33 cellular contexts compared by ENCODE assay signal in genomic region chr6:44530910-44531234, GRCh38.
"Had no signal": no experiment of that assay in that cellular context is flagged by ENCODE, and none has a peak within 500 bp of the region (broad histone marks: within the 10 kb centered on the region; RNA-seq: fewer than 3 reads in every experiment).

No MANE protein-coding gene starts in this region.

- H3K9me3 Mint-ChIP-seq: activated B cell treated with CpG ODN at 0.5 μM for 24 hours; activated CD4-positive, alpha-beta memory T cell treated with anti-CD3 and anti-CD28 coated beads for 36 hours; activated CD4-positive, alpha-beta T cell treated with anti-CD3 and anti-CD28 coated beads, Interleukin-2, amount 10 ng/mL, durations not matched to agents 24 days and 14 days; activated CD8-positive, alpha-beta T cell treated with anti-CD3 and anti-CD28 coated beads for 36 hours; activated naive CD4-positive, alpha-beta T cell treated with anti-CD3 and anti-CD28 coated beads for 36 hours; activated naive CD4-positive, alpha-beta T cell treated with anti-CD3 and anti-CD28 coated beads, Interleukin-2, amount 50 U/mL, for 72 hours; activated naive CD8-positive, alpha-beta T cell treated with anti-CD3 and anti-CD28 coated beads for 36 hours; activated T-cell treated with anti-CD3 and anti-CD28 coated beads, Interleukin-2, amount 50 U/mL, for 4 hours; activated T-cell treated with anti-CD3 and anti-CD28 coated beads, Interleukin-2, amount 50 U/mL, for 72 hours; activated T-helper 1 cell treated with anti-CD3 and anti-CD28 coated beads, Interleukin-12 subunit alpha, Interleukin-12 subunit beta, Interleukin-2, Interleukin-4 antibody, amounts not matched to agents 30 ng/mL and 10 ng/mL and 1 ng/mL, durations not matched to agents 14 hours and 24 hours and 36 hours; activated T-helper 17 cell treated with anti-CD3 and anti-CD28 coated beads, Interleukin-2, amount 50 U/mL, for 72 hours; central memory CD8-positive, alpha-beta T cell; T-helper 1 cell treated with Interleukin-12 subunit alpha and Interleukin-12 subunit beta and Interleukin-4 antibody, amounts not matched to agents 30 μg/mL and 1 μg/mL, for 36 hours; T-helper 2 cell treated with Interferon-gamma antibody and Interleukin-4, amounts not matched to agents 5 μg/mL and 100 μg/mL, for 36 hours had no signal

- H3K4me3 Mint-ChIP-seq: activated B cell treated with CpG ODN at 0.5 μM for 24 hours; activated CD4-positive, alpha-beta memory T cell treated with anti-CD3 and anti-CD28 coated beads for 36 hours; activated CD4-positive, alpha-beta T cell treated with anti-CD3 and anti-CD28 coated beads, Interleukin-2, amount 10 ng/mL, durations not matched to agents 24 days and 14 days; activated CD8-positive, alpha-beta T cell treated with anti-CD3 and anti-CD28 coated beads for 36 hours; activated naive CD4-positive, alpha-beta T cell treated with anti-CD3 and anti-CD28 coated beads for 36 hours; activated naive CD8-positive, alpha-beta T cell treated with anti-CD3 and anti-CD28 coated beads for 36 hours; activated T-cell treated with anti-CD3 and anti-CD28 coated beads, Interleukin-2, amount 50 U/mL, for 4 hours; activated T-cell treated with anti-CD3 and anti-CD28 coated beads, Interleukin-2, amount 50 U/mL, for 72 hours; activated T-helper 1 cell treated with anti-CD3 and anti-CD28 coated beads, Interleukin-12 subunit alpha, Interleukin-12 subunit beta, Interleukin-2, Interleukin-4 antibody, amounts not matched to agents 30 ng/mL and 10 ng/mL and 1 ng/mL, durations not matched to agents 14 hours and 24 hours and 36 hours; activated T-helper 17 cell treated with anti-CD3 and anti-CD28 coated beads, Interleukin-2, amount 50 U/mL, for 72 hours; brain; central memory CD8-positive, alpha-beta T cell; T-helper 1 cell treated with Interleukin-12 subunit alpha and Interleukin-12 subunit beta and Interleukin-4 antibody, amounts not matched to agents 30 μg/mL and 1 μg/mL, for 36 hours; T-helper 2 cell treated with Interferon-gamma antibody and Interleukin-4, amounts not matched to agents 5 μg/mL and 100 μg/mL, for 36 hours had no signal

- H3K9me3 ChIP-seq: ascending aorta had no signal

- H3K4me3 ChIP-seq: ascending aorta, cardiac muscle cell had no signal

- H3K36me3 ChIP-seq: ascending aorta, cardiac muscle cell had no signal

- H3K36me3 Mint-ChIP-seq: activated CD4-positive, alpha-beta memory T cell treated with anti-CD3 and anti-CD28 coated beads for 36 hours; activated naive CD4-positive, alpha-beta T cell treated with anti-CD3 and anti-CD28 coated beads, Interleukin-2, amount 50 U/mL, for 72 hours; activated naive CD8-positive, alpha-beta T cell treated with anti-CD3 and anti-CD28 coated beads for 36 hours; brain had no signal

- H3K27me3 Mint-ChIP-seq: activated CD4-positive, alpha-beta T cell treated with anti-CD3 and anti-CD28 coated beads, Interleukin-2, amount 10 ng/mL, durations not matched to agents 24 days and 14 days had no signal

- H3K4me1 ChIP-seq: ascending aorta had no signal

- DNase-seq: activated B cell treated with CpG ODN at 0.5 μM for 24 hours; activated CD4-positive, alpha-beta memory T cell treated with anti-CD3 and anti-CD28 coated beads for 36 hours; activated CD4-positive, alpha-beta T cell treated with anti-CD3 and anti-CD28 coated beads for 4 hours; activated CD4-positive, alpha-beta T cell treated with anti-CD3 and anti-CD28 coated beads, Interleukin-2, amount 10 ng/mL, durations not matched to agents 24 days and 14 days; activated CD4-positive, CD25-positive, alpha-beta regulatory T cell treated with anti-CD3 and anti-CD28 coated beads, Interleukin-2, amount 50 U/mL, for 72 hours; activated CD8-positive, alpha-beta memory T cell treated with anti-CD3 and anti-CD28 coated beads, Interleukin-2, amount 50 U/mL, for 4 hours; activated CD8-positive, alpha-beta T cell treated with anti-CD3 and anti-CD28 coated beads for 36 hours; activated effector memory CD4-positive, alpha-beta T cell treated with anti-CD3 and anti-CD28 coated beads, Interleukin-2, amount 50 U/mL, for 16 hours; activated gamma-delta T cell treated with Interleukin-2 at 50 U/mL for 16 hours; activated naive CD4-positive, alpha-beta T cell; activated naive CD4-positive, alpha-beta T cell treated with anti-CD3 and anti-CD28 coated beads for 36 hours; activated naive CD4-positive, alpha-beta T cell treated with anti-CD3 and anti-CD28 coated beads, Interleukin-2, amount 50 U/mL, for 16 hours; activated naive CD8-positive, alpha-beta T cell treated with anti-CD3 and anti-CD28 coated beads for 36 hours; activated T-cell treated with anti-CD3 and anti-CD28 coated beads for 4 hours; activated T-cell treated with anti-CD3 and anti-CD28 coated beads, Interleukin-2, amount 50 U/mL, for 1 hour; activated T-cell treated with anti-CD3 and anti-CD28 coated beads, Interleukin-2, amount 50 U/mL, for 4 hours; activated T-cell treated with anti-CD3 and anti-CD28 coated beads, Interleukin-2, amount 50 U/mL, for 72 hours; cerebellar nuclear complex; T-helper 1 cell; T-helper 2 cell; T-helper 9 cell had no signal

- H3K27me3 ChIP-seq: ascending aorta, cardiac muscle cell had no signal

- ATAC-seq: activated CD8-positive, alpha-beta T cell treated with anti-CD3 and anti-CD28 coated beads for 36 hours; activated naive CD4-positive, alpha-beta T cell treated with anti-CD3 and anti-CD28 coated beads, Interleukin-2, amount 50 U/mL, for 72 hours; activated T-cell treated with anti-CD3 and anti-CD28 coated beads, Interleukin-2, amount 50 U/mL, for 4 hours; activated T-cell treated with anti-CD3 and anti-CD28 coated beads, Interleukin-2, amount 50 U/mL, for 72 hours; activated T-helper 17 cell treated with anti-CD3 and anti-CD28 coated beads, Interleukin-2, amount 50 U/mL, for 72 hours had no signal

- H3K27ac Mint-ChIP-seq: activated B cell treated with CpG ODN at 0.5 μM for 24 hours; activated CD4-positive, alpha-beta memory T cell treated with anti-CD3 and anti-CD28 coated beads for 36 hours; activated CD4-positive, alpha-beta T cell treated with anti-CD3 and anti-CD28 coated beads, Interleukin-2, amount 10 ng/mL, durations not matched to agents 24 days and 14 days; activated CD8-positive, alpha-beta T cell treated with anti-CD3 and anti-CD28 coated beads for 36 hours; activated naive CD4-positive, alpha-beta T cell treated with anti-CD3 and anti-CD28 coated beads for 36 hours; activated naive CD4-positive, alpha-beta T cell treated with anti-CD3 and anti-CD28 coated beads, Interleukin-2, amount 50 U/mL, for 72 hours; activated naive CD8-positive, alpha-beta T cell treated with anti-CD3 and anti-CD28 coated beads for 36 hours; activated T-cell treated with anti-CD3 and anti-CD28 coated beads, Interleukin-2, amount 50 U/mL, for 72 hours; activated T-helper 1 cell treated with anti-CD3 and anti-CD28 coated beads, Interleukin-12 subunit alpha, Interleukin-12 subunit beta, Interleukin-2, Interleukin-4 antibody, amounts not matched to agents 30 ng/mL and 10 ng/mL and 1 ng/mL, durations not matched to agents 14 hours and 24 hours and 36 hours; activated T-helper 17 cell treated with anti-CD3 and anti-CD28 coated beads, Interleukin-2, amount 50 U/mL, for 72 hours; T-helper 1 cell treated with Interleukin-12 subunit alpha and Interleukin-12 subunit beta and Interleukin-4 antibody, amounts not matched to agents 30 μg/mL and 1 μg/mL, for 36 hours; T-helper 2 cell treated with Interferon-gamma antibody and Interleukin-4, amounts not matched to agents 5 μg/mL and 100 μg/mL, for 36 hours had no signal

- H3K4me1 Mint-ChIP-seq: activated B cell treated with CpG ODN at 0.5 μM for 24 hours; activated T-helper 17 cell treated with anti-CD3 and anti-CD28 coated beads, Interleukin-2, amount 50 U/mL, for 72 hours had no signal

- H3K27ac ChIP-seq: ascending aorta, cardiac muscle cell, VCaP had no signal

- FAIRE-seq: bronchial epithelial cell, TTC549 had no signal
